ENCODE assay signal across 11 cellular contexts in the genomic region with DNA sequence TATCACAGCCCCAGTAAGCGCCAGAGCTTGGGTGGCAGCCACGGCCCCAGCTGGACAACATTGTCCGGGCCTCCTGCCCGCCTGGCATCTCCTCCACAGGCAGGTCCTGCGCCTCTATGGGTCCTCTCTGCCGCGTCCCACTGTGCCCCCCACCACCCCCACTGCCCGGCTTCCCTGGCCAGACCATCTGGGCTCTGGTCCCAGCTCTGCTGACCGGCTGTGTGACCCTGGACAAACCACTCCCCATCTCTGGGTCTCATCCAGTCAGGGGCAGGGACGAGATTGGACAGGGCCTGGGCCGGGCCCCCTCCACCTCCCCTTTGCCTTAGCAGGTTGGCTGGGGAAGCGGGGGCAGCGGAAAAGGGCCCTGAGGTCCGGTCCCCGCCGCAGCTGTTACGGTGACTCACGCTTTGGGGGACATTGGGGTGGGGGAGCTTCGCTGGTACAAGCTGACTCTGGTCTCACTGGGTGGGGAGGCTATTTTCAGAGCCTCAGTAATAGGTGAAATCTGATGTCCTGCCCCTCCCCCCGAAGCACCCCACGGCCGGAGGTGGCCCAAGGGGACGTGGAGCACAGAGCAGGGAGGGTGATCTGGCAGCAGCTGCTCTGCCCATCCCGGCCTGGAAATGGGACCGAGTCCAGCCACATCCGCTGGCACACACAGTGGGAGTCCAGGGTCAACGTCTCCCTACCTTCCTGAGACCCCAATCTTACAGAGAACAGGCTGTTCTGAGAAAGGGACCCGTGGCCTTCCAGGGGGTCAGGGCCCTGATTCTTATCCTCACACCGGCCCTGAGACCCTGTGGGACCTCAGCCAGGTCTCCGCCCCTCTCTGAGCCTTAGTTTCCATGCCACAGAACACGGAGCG. TPM values are rescaled to one million over a fixed set of nuclear protein-coding genes. Genes with fewer than 3 reads are reported as not detected.
DNase-seq lines count a peak whose midpoint lies in the region; ATAC-seq and TF ChIP-seq lines count a peak whose summit lies in the region.
"Had no signal": no experiment of that assay in that cellular context is flagged by ENCODE, and none has a peak within 500 bp of the region (broad histone marks: within the 10 kb centered on the region; RNA-seq: fewer than 3 reads in every experiment).

No MANE protein-coding gene starts in this region.

- H3K27ac ChIP-seq in heart left ventricle (peak overlapping the region; percentile 60 to 100 (median 91)), ovary (peak overlapping the region; percentile 81 to 87)
- no peak overlapping the region for H3K27ac ChIP-seq in naive thymus-derived CD4-positive, alpha-beta T cell (ENCODE audit: low read depth, low read length)

- no peak overlapping the region for H3K27ac Mint-ChIP-seq in naive thymus-derived CD4-positive, alpha-beta T cell
- H3K27ac Mint-ChIP-seq: activated B cell treated with CpG ODN at 0.5 μM for 24 hours had no signal

- H3K27me3 Mint-ChIP-seq in naive thymus-derived CD4-positive, alpha-beta T cell = no peaks in the 10 kb centered on the region
- H3K27me3 Mint-ChIP-seq: activated B cell treated with CpG ODN at 0.5 μM for 24 hours had no signal

- TF ChIP-seq EP300 in ovary (IDR thresholded peaks at IDR 0.05) = peak; percentile 6

- 12 to 37% (median 18%) methylated on average over 17 to 32 of the region's 32 CpGs for WGBS in heart left ventricle, 4 donors
- WGBS in ovary, 3 donors = 11 to 13% (median 12%) methylated on average over 29 to 32 of the region's 32 CpGs

- TF ChIP-seq POLR2A in heart left ventricle (IDR thresholded peaks at IDR 0.05) (no peak), ovary (IDR thresholded peaks at IDR 0.05) (no peak)

- POLR2A ChIA-PET in naive thymus-derived CD4-positive, alpha-beta T cell (lab: Charles Lee) = interaction anchor here (0.6 kb wide), 1 partner anchor 70 kb away, joined by 6 read pairs; no protein-coding TSS in a partner anchor

- H3K36me3 ChIP-seq in heart left ventricle (peaks cover 0 to 5% (median 0%) of the 10 kb centered on the region in 9 donors), ovary (no peaks in the 10 kb centered on the region)
- H3K36me3 ChIP-seq in naive thymus-derived CD4-positive, alpha-beta T cell (ENCODE audit: control insufficient read depth in 2 of 3, insufficient read depth in 3 of 3, low read length in 3 of 3) = no peaks in the 10 kb centered on the region

- CTCF ChIA-PET in naive thymus-derived CD4-positive, alpha-beta T cell (lab: Charles Lee) = interaction anchor here (2.8 kb wide), 1 partner anchor 53 kb away, joined by 11 read pairs; no protein-coding TSS in a partner anchor

- in situ Hi-C loops in astrocyte of the spinal cord (cut with HindIII; ENCODE audit: low sequenced_read_pairs) = no loop called here

- H3K27me3 ChIP-seq in heart left ventricle (no peaks in the 10 kb centered on the region), ovary (no peaks in the 10 kb centered on the region)
- H3K27me3 ChIP-seq in naive thymus-derived CD4-positive, alpha-beta T cell (ENCODE audit: control insufficient read depth in 2 of 2, insufficient read depth in 2 of 2, low read length in 2 of 2) = no peaks in the 10 kb centered on the region

- H3K4me1 Mint-ChIP-seq in naive thymus-derived CD4-positive, alpha-beta T cell = peaks cover 0 to 14% (median 11%) of the 10 kb centered on the region in 7 donors

- H3K4me1 ChIP-seq in heart left ventricle (peaks cover 0 to 61% (median 28%) of the 10 kb centered on the region in 12 donors), ovary (ENCODE audit: insufficient read depth) (peaks cover 27% of the 10 kb centered on the region)
- no peaks in the 10 kb centered on the region for H3K4me1 ChIP-seq in naive thymus-derived CD4-positive, alpha-beta T cell (ENCODE audit: control insufficient read depth in 2 of 2, insufficient read depth in 2 of 2, low read length in 2 of 2)

- peak; percentile 37 for DNase-seq in AG10803 (ENCODE audit: low read depth)
- peak; percentile 68 for DNase-seq in astrocyte of the spinal cord (ENCODE audit: low read depth, low spot score)
- peak; percentile 85 to 95 (median 88) for DNase-seq in heart left ventricle
- DNase-seq in ovary = peak; percentile 88 to 96 (median 91)
- no peak for DNase-seq in stimulated activated naive CD8-positive, alpha-beta T cell treated with anti-CD3 and anti-CD28 coated beads, Interleukin-15, Interleukin-2, amounts not matched to agents 100 U/mL and 50 U/mL, for 24 hours
- no peak for DNase-seq in DMS53 treated with DMSO at 0.1 percent for 48 hours (lab: John Stamatoyannopoulos, UW; ENCODE audit: unreplicated experiment)
- no peak for DNase-seq in naive thymus-derived CD4-positive, alpha-beta T cell
- DNase-seq in 8988T = no peak
- DNase-seq: activated B cell treated with CpG ODN at 0.5 μM for 24 hours; effector CD8-positive, alpha-beta T cell; NCI-H2171 had no signal

- no peaks in the 10 kb centered on the region for H3K9me3 ChIP-seq in heart left ventricle
- H3K9me3 ChIP-seq in ovary = no peaks in the 10 kb centered on the region
- no peaks in the 10 kb centered on the region for H3K9me3 ChIP-seq in naive thymus-derived CD4-positive, alpha-beta T cell (ENCODE audit: control insufficient read depth in 2 of 3, low read length in 3 of 3)

- H3K36me3 Mint-ChIP-seq in naive thymus-derived CD4-positive, alpha-beta T cell = no peaks in the 10 kb centered on the region

- no peaks in the 10 kb centered on the region for H3K9me3 Mint-ChIP-seq in naive thymus-derived CD4-positive, alpha-beta T cell
- H3K9me3 Mint-ChIP-seq: activated B cell treated with CpG ODN at 0.5 μM for 24 hours had no signal

- ATAC-seq in heart left ventricle = peak; percentile 81 to 91 (median 84)
- ATAC-seq in stimulated activated naive CD8-positive, alpha-beta T cell treated with anti-CD3 and anti-CD28 coated beads, Interleukin-15, Interleukin-2, amounts not matched to agents 100 U/mL and 50 U/mL, for 24 hours = no peak
- no peak for ATAC-seq in naive thymus-derived CD4-positive, alpha-beta T cell

- H3K4me3 Mint-ChIP-seq in naive thymus-derived CD4-positive, alpha-beta T cell = no peak overlapping the region
- H3K4me3 Mint-ChIP-seq: activated B cell treated with CpG ODN at 0.5 μM for 24 hours had no signal

- H3K4me3 ChIP-seq in AG10803 (ENCODE audit: low read length) (peak overlapping the region; percentile 22), astrocyte of the spinal cord (ENCODE audit: low read depth, low read length) (no peak overlapping the region), heart left ventricle (peak overlapping the region in 8 of 12 donors; percentile 16 to 42 (median 28)), ovary (peak overlapping the region; percentile 30)
- no peak overlapping the region for H3K4me3 ChIP-seq in naive thymus-derived CD4-positive, alpha-beta T cell (ENCODE audit: low read length)

- TF ChIP-seq CTCF in AG10803 (conservative IDR thresholded peaks at IDR 0.05; ENCODE audit: low read length) (no peak), astrocyte of the spinal cord (IDR thresholded peaks at IDR 0.05; ENCODE audit: low read depth, low read length) (no peak), heart left ventricle (IDR thresholded peaks at IDR 0.05) (no peak), ovary (IDR thresholded peaks at IDR 0.05) (no peak)

- intact Hi-C loops in heart left ventricle (cut with DNase I) (loop anchor here in 1 of 10 donors (1.0 kb wide), 1 partner anchor 9 kb away; the partner anchor contains the start of gene NFIC), ovary (cut with DNase I) (no loop called here)
- intact Hi-C loops in naive thymus-derived CD4-positive, alpha-beta T cell (cut with micrococcal nuclease) = no loop called here

RNA-seq across cellular contexts. Expression of gene NFIC, which starts 9.1 kb away (rescaled TPM):
- total RNA-seq in heart left ventricle (100 to 1,000 TPM; 107 to 267 (median 155) TPM), ovary (100 to 1,000 TPM in 5 of 7 donors, 10 to 100 TPM in 2; 62.0 to 345 (median 283) TPM)
- polyA plus RNA-seq in heart left ventricle (100 to 1,000 TPM; 159 to 192 TPM), ovary (10 to 100 TPM; 31.9 to 71.1 TPM)
- total RNA-seq in naive thymus-derived CD4-positive, alpha-beta T cell = 10 to 100 TPM; 15.0 to 35.2 (median 33.1) TPM
- polyA plus RNA-seq in naive thymus-derived CD4-positive, alpha-beta T cell = 10 to 100 TPM; 12.2 to 24.6 TPM

Comparison
In these comparisons a context has a peak if more than half of its experiments do, and no peak if none do; other contexts are left out.
1. DNase-seq: peak in AG10803 (single experiment), astrocyte of the spinal cord (single experiment), heart left ventricle (5 of 5) and ovary (5 of 5); none in stimulated activated naive CD8-positive, alpha-beta T cell treated with anti-CD3 and anti-CD28 coated beads, Interleukin-15, Interleukin-2, amounts not matched to agents 100 U/mL and 50 U/mL, for 24 hours (single experiment), DMS53 treated with DMSO at 0.1 percent for 48 hours (single experiment), naive thymus-derived CD4-positive, alpha-beta T cell (0 of 9) and 8988T (single experiment).
2. H3K4me3 ChIP-seq: peak in AG10803 (single experiment), heart left ventricle (8 of 12) and ovary (single experiment); none in astrocyte of the spinal cord (single experiment) and naive thymus-derived CD4-positive, alpha-beta T cell (single experiment).
3. ATAC-seq: peak in heart left ventricle (4 of 4); none in stimulated activated naive CD8-positive, alpha-beta T cell treated with anti-CD3 and anti-CD28 coated beads, Interleukin-15, Interleukin-2, amounts not matched to agents 100 U/mL and 50 U/mL, for 24 hours (single experiment) and naive thymus-derived CD4-positive, alpha-beta T cell (single experiment).